In genomic region chr20:381581-382290, GRCh38 we compare ENCODE assay signal across 7 cellular contexts. TPM values are rescaled to one million over a fixed set of nuclear protein-coding genes. Genes with fewer than 3 reads are reported as not detected.
DNase-seq lines count a peak whose midpoint lies in the region; ATAC-seq and TF ChIP-seq lines count a peak whose summit lies in the region.

No MANE protein-coding gene starts in this region.

- ATAC-seq in GM18505 (IDR thresholded peaks at IDR 0.05; ENCODE audit: unreplicated experiment) (peak; percentile 51), HG02840 (IDR thresholded peaks at IDR 0.05; ENCODE audit: low FRiP score, unreplicated experiment) (peak; percentile 58), left colon (peak; percentile 82)

- peak; percentile 85 for DNase-seq in NCI-H2171 treated with DMSO at 0.1 percent for 48 hours (lab: John Stamatoyannopoulos, UW)
- DNase-seq in activated CD4-positive, CD25-positive, alpha-beta regulatory T cell treated with anti-CD3 and anti-CD28 coated beads, Interleukin-2, amount 50 U/mL, for 16 hours (ENCODE audit: low read depth, low spot score) = peak; percentile 28
- peak; percentile 75 for DNase-seq in cerebellum (ENCODE audit: low spot score)
- peak; percentile 87 to 88 for DNase-seq in left colon
- DNase-seq in stimulated activated CD4-positive, alpha-beta T cell treated with anti-CD3 and anti-CD28 coated beads, Interleukin-4, amount 100 ng/mL, for 1 hour = peak; percentile 61

- TF ChIP-seq POLR2A in GM18505 (IDR thresholded peaks at IDR 0.05; ENCODE audit: borderline replicate concordance, extremely low read depth, insufficient read depth, insufficient read length) = peak; percentile 53

- intact Hi-C loops in left colon (cut with DNase I, micrococcal nuclease) = no loop called here

RNA-seq across cellular contexts. Expression of gene TRIB3, which starts 1.2 kb away (rescaled TPM):
- total RNA-seq in cerebellum (7.1 TPM), left colon (10 to 100 TPM in 1 of 2 donors, 1 to 10 TPM in 1; 6.4 to 16.7 TPM)

RNA-seq across cellular contexts. Expression of gene RBCK1, which starts 26.4 kb away (rescaled TPM):
- total RNA-seq in cerebellum (18.8 TPM), left colon (100 to 1,000 TPM; 103 to 134 TPM)

RNA-seq across cellular contexts. Expression of gene NRSN2, which starts 34.8 kb away (rescaled TPM):
- total RNA-seq in cerebellum (21.0 TPM), left colon (1 to 10 TPM; 9.4 to 10.0 TPM)

RNA-seq across cellular contexts. Expression of gene SOX12, which starts 56.4 kb away (rescaled TPM):
- total RNA-seq in cerebellum (8.5 TPM), left colon (1 to 10 TPM; 3.8 to 5.6 TPM)

Comparison
In these comparisons a context has a peak if more than half of its experiments do, and no peak if none do; other contexts are left out.
1. Peak in every context shown above with its lines: DNase-seq and ATAC-seq.
2. DNase-seq: peak in every context shown above with its lines; median percentile 88 in left colon; 85 in NCI-H2171 treated with DMSO at 0.1 percent for 48 hours; 75 in cerebellum; 61 in stimulated activated CD4-positive, alpha-beta T cell treated with anti-CD3 and anti-CD28 coated beads, Interleukin-4, amount 100 ng/mL, for 1 hour; 28 in activated CD4-positive, CD25-positive, alpha-beta regulatory T cell treated with anti-CD3 and anti-CD28 coated beads, Interleukin-2, amount 50 U/mL, for 16 hours.